In genomic region chr20:61073376-61073775, GRCh38 we compare ENCODE assay signal across 18 cellular contexts.
A peak's percentile ranks its signal among the peaks of the same experiment; 100 is the strongest.
DNase-seq lines count a peak whose midpoint lies in the region; ATAC-seq, FAIRE-seq and TF ChIP-seq lines count a peak whose summit lies in the region.
"Had no signal": no experiment of that assay in that cellular context is flagged by ENCODE, and none has a peak within 500 bp of the region (broad histone marks: within the 10 kb centered on the region; RNA-seq: fewer than 3 reads in every experiment).

No MANE protein-coding gene starts in this region.

- H3K27ac ChIP-seq in breast epithelium, result no peak overlapping the region
- H3K27ac ChIP-seq: 22Rv1, A549, C4-2B had no signal

- peak; percentile 3 for DNase-seq in MCF 10A (ENCODE audit: unreplicated experiment)
- no peak for DNase-seq in breast epithelium (ENCODE audit: low spot score in 2 of 2)
- no peak for DNase-seq in HTR-8/SVneo (ENCODE audit: insufficient read length, low spot score)
- peak; percentile 61 for DNase-seq in RPMI7951 (ENCODE audit: low read depth)
- DNase-seq in stimulated activated effector memory CD8-positive, alpha-beta T cell treated with anti-CD3 and anti-CD28 coated beads, Interleukin-12 subunit alpha, Interleukin-12 subunit beta, amount 100 ng/mL, for 72 hours (ENCODE audit: low spot score in 2 of 2), result no peak
- DNase-seq in DMS79 (lab: John Stamatoyannopoulos, UW), result no peak
- no peak for DNase-seq in SK-N-DZ (ENCODE audit: low spot score)
- DNase-seq in COLO829 (ENCODE audit: low spot score), result no peak
- DNase-seq: AML-193; Calu3; CD4-positive, alpha-beta memory T cell; HFFc6; KG1 had no signal

- H3K4me3 ChIP-seq in breast epithelium, result no peak overlapping the region
- H3K4me3 ChIP-seq: A549, GM12878 had no signal

- H3K36me3 ChIP-seq in breast epithelium, result no peaks in the 10 kb centered on the region

- H3K4me1 ChIP-seq in breast epithelium, result no peaks in the 10 kb centered on the region
- H3K4me1 ChIP-seq: A549 had no signal

- H3K36me3 Mint-ChIP-seq in MCF 10A (ENCODE audit: insufficient read depth, unreplicated experiment), result no peaks in the 10 kb centered on the region
- no peaks in the 10 kb centered on the region for H3K36me3 Mint-ChIP-seq in stimulated activated effector memory CD8-positive, alpha-beta T cell treated with anti-CD3 and anti-CD28 coated beads, Interleukin-12 subunit alpha, Interleukin-12 subunit beta, amount 100 ng/mL, for 72 hours
- H3K36me3 Mint-ChIP-seq: CD4-positive, alpha-beta memory T cell had no signal

- no peak for TF ChIP-seq CTCF in MCF 10A (IDR thresholded peaks at IDR 0.05; ENCODE audit: unreplicated experiment)
- no peak for TF ChIP-seq CTCF in breast epithelium (IDR thresholded peaks at IDR 0.05)

- no TSS peak for BruUV-seq in MCF 10A (replicated peaks; lab: Mats Ljungman, UMichigan)

- POLR2A ChIA-PET in MCF 10A (lab: Yijun Ruan, JAX), result no interaction called here

- intact Hi-C loops in MCF 10A (cut with micrococcal nuclease), result no loop called here
- intact Hi-C loops in breast epithelium (cut with DNase I; ENCODE audit: low total_unique reads), result loop anchor here (5.0 kb wide), 1 partner anchor 146 kb away; no protein-coding TSS in a partner anchor

- CTCF ChIA-PET in MCF 10A (lab: Yijun Ruan, JAX), result no interaction called here

- peaks cover 99% of the 10 kb centered on the region for H3K27me3 Mint-ChIP-seq in MCF 10A (ENCODE audit: insufficient read depth, unreplicated experiment)
- H3K27me3 Mint-ChIP-seq: CD4-positive, alpha-beta memory T cell had no signal

- H3K27ac Mint-ChIP-seq in MCF 10A (ENCODE audit: low read depth, unreplicated experiment), result no peak overlapping the region
- H3K27ac Mint-ChIP-seq in stimulated activated effector memory CD8-positive, alpha-beta T cell treated with anti-CD3 and anti-CD28 coated beads, Interleukin-12 subunit alpha, Interleukin-12 subunit beta, amount 100 ng/mL, for 72 hours, result no peak overlapping the region
- H3K27ac Mint-ChIP-seq: HFFc6 had no signal

- H3K4me1 Mint-ChIP-seq in MCF 10A (ENCODE audit: insufficient read depth, unreplicated experiment), result no peaks in the 10 kb centered on the region
- H3K4me1 Mint-ChIP-seq in stimulated activated effector memory CD8-positive, alpha-beta T cell treated with anti-CD3 and anti-CD28 coated beads, Interleukin-12 subunit alpha, Interleukin-12 subunit beta, amount 100 ng/mL, for 72 hours, result no peaks in the 10 kb centered on the region
- H3K4me1 Mint-ChIP-seq: CD4-positive, alpha-beta memory T cell had no signal

- H3K27me3 ChIP-seq in breast epithelium, result no peaks in the 10 kb centered on the region

- TF ChIP-seq POLR2A in breast epithelium (IDR thresholded peaks at IDR 0.05), result no peak

- ATAC-seq in stimulated activated effector memory CD8-positive, alpha-beta T cell treated with anti-CD3 and anti-CD28 coated beads, Interleukin-12 subunit alpha, Interleukin-12 subunit beta, amount 100 ng/mL, for 72 hours, result peak; percentile 4
- ATAC-seq: A549, GM12878, HCT116 had no signal

- FAIRE-seq in HTR-8/SVneo (lab: Jason Lieb, UNC), result peak; percentile 55
- FAIRE-seq: A549, GM12878 had no signal

- H3K9me3 Mint-ChIP-seq in MCF 10A (ENCODE audit: unreplicated experiment), result no peaks in the 10 kb centered on the region
- no peaks in the 10 kb centered on the region for H3K9me3 Mint-ChIP-seq in stimulated activated effector memory CD8-positive, alpha-beta T cell treated with anti-CD3 and anti-CD28 coated beads, Interleukin-12 subunit alpha, Interleukin-12 subunit beta, amount 100 ng/mL, for 72 hours

- no peak overlapping the region for H3K4me3 Mint-ChIP-seq in MCF 10A (ENCODE audit: unreplicated experiment)
- H3K4me3 Mint-ChIP-seq in stimulated activated effector memory CD8-positive, alpha-beta T cell treated with anti-CD3 and anti-CD28 coated beads, Interleukin-12 subunit alpha, Interleukin-12 subunit beta, amount 100 ng/mL, for 72 hours, result no peak overlapping the region
- H3K4me3 Mint-ChIP-seq: CD4-positive, alpha-beta memory T cell; HFFc6 had no signal

- H3K9me3 ChIP-seq in breast epithelium, result no peaks in the 10 kb centered on the region
- H3K9me3 ChIP-seq: A549 had no signal

Comparison
In these comparisons a context has a peak if more than half of its experiments do, and no peak if none do; other contexts are left out.
1. DNase-seq: peak in MCF 10A (single experiment) and RPMI7951 (single experiment); none in breast epithelium (0 of 2), HTR-8/SVneo (single experiment), stimulated activated effector memory CD8-positive, alpha-beta T cell treated with anti-CD3 and anti-CD28 coated beads, Interleukin-12 subunit alpha, Interleukin-12 subunit beta, amount 100 ng/mL, for 72 hours (0 of 2), DMS79 (single experiment), SK-N-DZ (single experiment) and COLO829 (single experiment).